In genomic region chr13:100594255-100594654, GRCh38 we compare ENCODE assay signal across 26 cellular contexts.
"Had no signal": no experiment of that assay in that cellular context is flagged by ENCODE, and none has a peak within 500 bp of the region (broad histone marks: within the 10 kb centered on the region; RNA-seq: fewer than 3 reads in every experiment).

No MANE protein-coding gene starts in this region.

- H3K9me3 ChIP-seq: neutrophil, pancreas, psoas muscle, right lobe of liver, sigmoid colon, stomach, thoracic aorta, thyroid gland, tibial nerve, upper lobe of left lung, vagina had no signal

- H3K9me3 Mint-ChIP-seq: natural killer cell treated with Interleukin-12 subunit alpha and Interleukin-12 subunit beta and Interleukin-15 and Interleukin-18, amount 100 ng/mL, for 72 hours; neural crest cell; stimulated activated effector memory CD8-positive, alpha-beta T cell treated with anti-CD3 and anti-CD28 coated beads, Interleukin-12 subunit alpha, Interleukin-12 subunit beta, amount 100 ng/mL, for 72 hours; stimulated activated naive B cell treated with anti-CD40 and anti-IgM and Interleukin-4, amounts not matched to agents 10 μg/mL and 1 μg/mL and 100 μg/mL, for 72 hours; stimulated activated naive CD8-positive, alpha-beta T cell treated with anti-CD3 and anti-CD28 coated beads, Interleukin-15, Interleukin-2, amounts not matched to agents 100 ng/mL and 50 ng/mL, for 24 hours had no signal

- H3K36me3 Mint-ChIP-seq: natural killer cell treated with Interleukin-12 subunit alpha and Interleukin-12 subunit beta and Interleukin-15 and Interleukin-18, amount 100 ng/mL, for 72 hours; stimulated activated effector memory CD8-positive, alpha-beta T cell treated with anti-CD3 and anti-CD28 coated beads, Interleukin-12 subunit alpha, Interleukin-12 subunit beta, amount 100 ng/mL, for 72 hours; stimulated activated naive B cell treated with anti-CD40 and anti-IgM and Interleukin-4, amounts not matched to agents 10 μg/mL and 1 μg/mL and 100 μg/mL, for 72 hours had no signal

- H3K4me3 ChIP-seq: pancreas, psoas muscle, right lobe of liver, sigmoid colon, stomach, thoracic aorta, thyroid gland, tibial nerve, upper lobe of left lung, vagina had no signal

- H3K4me1 Mint-ChIP-seq: neural crest cell had no signal

- H3K36me3 ChIP-seq: neutrophil, pancreas, right lobe of liver, sigmoid colon, stomach, thoracic aorta, thyroid gland, tibial nerve, upper lobe of left lung, vagina had no signal

- H3K27ac Mint-ChIP-seq: nephron progenitor cell; progenitor cell of endocrine pancreas; stimulated activated effector memory CD8-positive, alpha-beta T cell treated with anti-CD3 and anti-CD28 coated beads, Interleukin-12 subunit alpha, Interleukin-12 subunit beta, amount 100 ng/mL, for 72 hours; stimulated activated naive B cell treated with anti-CD40 and anti-IgM and Interleukin-4, amounts not matched to agents 10 μg/mL and 1 μg/mL and 100 μg/mL, for 72 hours; stimulated activated naive CD8-positive, alpha-beta T cell treated with anti-CD3 and anti-CD28 coated beads, Interleukin-15, Interleukin-2, amounts not matched to agents 100 ng/mL and 50 ng/mL, for 24 hours had no signal

- H3K4me1 ChIP-seq: pancreas, psoas muscle, right lobe of liver, sigmoid colon, thyroid gland had no signal

- H3K4me3 Mint-ChIP-seq: natural killer cell treated with Interleukin-12 subunit alpha and Interleukin-12 subunit beta and Interleukin-15 and Interleukin-18, amount 100 ng/mL, for 72 hours; nephron progenitor cell; neural crest cell; stimulated activated effector memory CD8-positive, alpha-beta T cell treated with anti-CD3 and anti-CD28 coated beads, Interleukin-12 subunit alpha, Interleukin-12 subunit beta, amount 100 ng/mL, for 72 hours; stimulated activated naive B cell treated with anti-CD40 and anti-IgM and Interleukin-4, amounts not matched to agents 10 μg/mL and 1 μg/mL and 100 μg/mL, for 72 hours; stimulated activated naive CD8-positive, alpha-beta T cell treated with anti-CD3 and anti-CD28 coated beads, Interleukin-15, Interleukin-2, amounts not matched to agents 100 ng/mL and 50 ng/mL, for 24 hours had no signal

- H3K27me3 ChIP-seq: pancreas, right lobe of liver, sigmoid colon, stomach, thyroid gland, tibial nerve, upper lobe of left lung, vagina had no signal

- DNase-seq: nucleus accumbens; posterior cingulate gyrus; psoas muscle; right cardiac atrium; right lobe of liver; sigmoid colon; stimulated activated CD4-positive, alpha-beta T cell treated with anti-CD3 and anti-CD28 coated beads, Interleukin-15, amount 100 ng/mL, for 24 hours; stimulated activated CD4-positive, alpha-beta T cell treated with anti-CD3 and anti-CD28 coated beads, Interleukin-2, amount 100 ng/mL, for 24 hours; stimulated activated CD4-positive, alpha-beta T cell treated with anti-CD3 and anti-CD28 coated beads, Interleukin-2, amount 100 ng/mL, for 48 hours; stimulated activated CD4-positive, alpha-beta T cell treated with anti-CD3 and anti-CD28 coated beads, Interleukin-4, amount 100 ng/mL, for 24 hours; stimulated activated naive B cell treated with anti-CD40 and anti-IgM and Interleukin-4, amounts not matched to agents 10 μg/mL and 1 μg/mL and 100 μg/mL, for 72 hours; stimulated activated naive CD4-positive, alpha-beta T cell treated with Interleukin-2 at 50 U/mL for 16 hours; thyroid gland; upper lobe of left lung had no signal

- H3K27me3 Mint-ChIP-seq: natural killer cell treated with Interleukin-12 subunit alpha and Interleukin-12 subunit beta and Interleukin-15 and Interleukin-18, amount 100 ng/mL, for 72 hours; stimulated activated naive CD8-positive, alpha-beta T cell treated with anti-CD3 and anti-CD28 coated beads, Interleukin-15, Interleukin-2, amounts not matched to agents 100 ng/mL and 50 ng/mL, for 24 hours had no signal

- H3K27ac ChIP-seq: neutrophil, pancreas, psoas muscle, right lobe of liver, sigmoid colon, stomach, thoracic aorta, thyroid gland, tibial nerve, upper lobe of left lung, vagina had no signal
